Comparison of ENCODE assay signal across 2 cellular contexts in genomic region chr9:32524558-32525461, GRCh38.
A peak's percentile ranks its signal among the peaks of the same experiment; 100 is the strongest.
TF ChIP-seq lines count a peak whose summit lies in the region.

No MANE protein-coding gene starts in this region.

TF ChIP-seq in GM12878, 131 proteins besides CTCF, POLR2A, EP300 and RAD21:
- no peak for TF ChIP-seq SREBF2 (IDR thresholded peaks at IDR 0.05; ENCODE audit: low read length)
- peak; percentile 95 for TF ChIP-seq MLLT1 (IDR thresholded peaks at IDR 0.05)

TF ChIP-seq in liver, 16 proteins besides CTCF, POLR2A, EP300 and RAD21:
- TF ChIP-seq YY1 (IDR thresholded peaks at IDR 0.05): peak; percentile 16
- no peak for TF ChIP-seq TAF1 (conservative IDR thresholded peaks at IDR 0.05)
TF ChIP-seq in liver: peak in this region for 1.
